Comparison of ENCODE assay signal across 9 cellular contexts in genomic region chr1:98323906-98324358, GRCh38.
DNase-seq lines count a peak whose midpoint lies in the region; ATAC-seq and TF ChIP-seq lines count a peak whose summit lies in the region.
"Had no signal": no experiment of that assay in that cellular context is flagged by ENCODE, and none has a peak within 500 bp of the region (broad histone marks: within the 10 kb centered on the region; RNA-seq: fewer than 3 reads in every experiment).

No MANE protein-coding gene starts in this region.

- H3K4me3 ChIP-seq in SJSA1 (no peak overlapping the region), skeletal muscle satellite cell (ENCODE audit: low read length) (peak overlapping the region; percentile 35)

- H3K4me2 ChIP-seq in skeletal muscle satellite cell (ENCODE audit: low read length) = peak overlapping the region; percentile 71

- H3K36me3 ChIP-seq in SJSA1 (no peaks in the 10 kb centered on the region), skeletal muscle satellite cell (ENCODE audit: insufficient read depth, low read length) (no peaks in the 10 kb centered on the region)

- no peaks in the 10 kb centered on the region for H3K27me3 ChIP-seq in SJSA1 (replicated peaks)
- H3K27me3 ChIP-seq in skeletal muscle satellite cell (ENCODE audit: control insufficient read depth, insufficient read depth, low read length) = no peaks in the 10 kb centered on the region

- TF ChIP-seq CTCF in GM13977 (IDR thresholded peaks at IDR 0.05; ENCODE audit: extremely low read depth, insufficient read depth, missing control alignments) = no peak

- ATAC-seq in HG03095 (IDR thresholded peaks at IDR 0.05; ENCODE audit: unreplicated experiment) (no peak), GM21737 (IDR thresholded peaks at IDR 0.05; ENCODE audit: unreplicated experiment) (no peak)

- peak overlapping the region; percentile 81 for H3K9ac ChIP-seq in skeletal muscle satellite cell (ENCODE audit: low read depth, low read length)

- no peaks in the 10 kb centered on the region for H3K9me3 ChIP-seq in SJSA1 (replicated peaks)
- H3K9me3 ChIP-seq in skeletal muscle satellite cell (replicated peaks; ENCODE audit: low read length) = no peaks in the 10 kb centered on the region

- in situ Hi-C loops in GM13977 (cut with MboI; ENCODE audit: low pct_unique_long_range_greater_than_20kb, low sequenced_read_pairs, unreplicated experiment) = no loop called here

- DNase-seq in HCEC 1CT = peak; percentile 90
- DNase-seq in SJSA1 (ENCODE audit: low read depth in 1 of 2, low spot score in 2 of 2) = peak; percentile 93 to 94
- DNase-seq in fibroblast of peridontal ligament (ENCODE audit: extremely low read depth) = peak; percentile 95
- DNase-seq in NCI-H1436 (lab: John Stamatoyannopoulos, UW) = no peak
- no peak for DNase-seq in GM13977 (ENCODE audit: low spot score)
- DNase-seq: naive B cell had no signal

- H3K4me1 ChIP-seq in SJSA1 (replicated peaks) (peaks cover 66% of the 10 kb centered on the region), skeletal muscle satellite cell (ENCODE audit: control insufficient read depth, insufficient read depth, low read length) (peaks cover 70% of the 10 kb centered on the region)

- H3K27ac ChIP-seq in SJSA1 = peak overlapping the region; percentile 99

Comparison
In these comparisons a context has a peak if more than half of its experiments do, and no peak if none do; other contexts are left out.
1. DNase-seq: peak in HCEC 1CT (single experiment), SJSA1 (2 of 2) and fibroblast of peridontal ligament (single experiment); none in NCI-H1436 (single experiment) and GM13977 (single experiment).